Comparison of ENCODE assay signal across 16 cellular contexts in the genomic region with DNA sequence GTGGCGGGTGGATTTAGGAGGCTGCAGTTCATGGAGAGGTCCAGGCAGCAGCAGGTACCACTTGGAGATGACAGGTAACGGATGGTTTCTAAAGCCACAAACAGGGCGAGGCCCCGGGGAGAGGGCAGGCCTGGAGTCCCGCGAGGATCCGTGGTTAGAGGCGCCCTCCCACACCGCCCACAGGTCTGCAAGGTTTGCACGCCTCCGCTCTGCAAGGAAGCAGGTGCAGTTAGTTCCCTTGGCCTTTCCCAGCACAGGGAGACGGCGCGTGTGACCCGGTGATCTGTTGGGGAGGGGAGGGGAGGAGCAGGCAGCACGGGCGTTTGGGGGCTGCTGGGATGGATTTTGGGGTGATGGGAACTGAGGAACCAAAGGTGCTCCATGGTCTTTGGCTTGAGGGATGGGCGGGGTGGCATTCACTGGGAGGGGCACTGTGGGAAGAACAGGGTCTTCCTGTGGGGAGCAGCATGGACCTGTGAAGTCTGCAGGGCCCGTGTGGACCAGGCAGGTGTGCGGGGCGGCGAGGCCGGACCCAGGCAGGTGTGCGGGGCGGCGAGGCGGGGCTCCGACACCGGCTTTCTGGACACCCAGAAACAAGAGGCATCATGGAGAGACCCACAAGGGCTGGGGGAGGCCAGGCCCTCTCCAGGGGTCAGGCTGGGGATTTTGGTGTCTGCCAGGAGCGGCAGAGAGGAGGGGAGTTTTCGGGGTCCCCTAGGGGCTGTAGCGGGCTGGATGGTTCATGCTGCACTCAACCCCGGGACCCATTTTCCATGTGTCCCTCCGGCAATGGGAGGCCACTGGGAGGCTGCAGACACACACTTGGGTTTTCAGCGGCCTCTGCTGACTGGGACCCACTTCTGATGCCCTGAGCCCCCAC. TPM values are rescaled to one million over a fixed set of nuclear protein-coding genes. Genes with fewer than 3 reads are reported as not detected.
DNase-seq lines count a peak whose midpoint lies in the region; ATAC-seq and TF ChIP-seq lines count a peak whose summit lies in the region.
"Had no signal": no experiment of that assay in that cellular context is flagged by ENCODE, and none has a peak within 500 bp of the region (broad histone marks: within the 10 kb centered on the region; RNA-seq: fewer than 3 reads in every experiment).

No MANE protein-coding gene starts in this region.

- H3K4me3 ChIP-seq in CD4-positive, alpha-beta memory T cell (ENCODE audit: low read length in 2 of 2), result no peak overlapping the region
- no peak overlapping the region for H3K4me3 ChIP-seq in RWPE2 (ENCODE audit: severe bottlenecking)
- H3K4me3 ChIP-seq in tibial artery, result no peak overlapping the region
- H3K4me3 ChIP-seq: right lobe of liver, SJSA1, vagina had no signal

- no peak overlapping the region for H3K27ac ChIP-seq in CD4-positive, alpha-beta memory T cell (ENCODE audit: low read depth, low read length)
- H3K27ac ChIP-seq in RWPE2 (ENCODE audit: poor library complexity, severe bottlenecking) (no peak overlapping the region), tibial artery (no peak overlapping the region)
- H3K27ac ChIP-seq: foreskin keratinocyte, right lobe of liver, SJSA1, vagina had no signal

- ATAC-seq in RWPE2 (ENCODE audit: low read depth), result no peak
- ATAC-seq in left ventricle myocardium superior, result no peak
- ATAC-seq in GM21390 (IDR thresholded peaks at IDR 0.05; ENCODE audit: unreplicated experiment), result no peak
- ATAC-seq: foreskin keratinocyte, HCT116, left colon, right lobe of liver had no signal

- H3K4me3 Mint-ChIP-seq in T-helper 1 cell treated with Interleukin-12 subunit alpha and Interleukin-12 subunit beta and Interleukin-4 antibody, amounts not matched to agents 30 μg/mL and 1 μg/mL, for 36 hours, result peak overlapping the region; percentile 54
- peak overlapping the region in 5 of 8 donors; percentile 34 to 63 (median 52) for H3K4me3 Mint-ChIP-seq in CD4-positive, alpha-beta memory T cell

- no peaks in the 10 kb centered on the region for H3K27me3 ChIP-seq in CD4-positive, alpha-beta memory T cell (ENCODE audit: insufficient read depth, low read length)
- H3K27me3 ChIP-seq in RWPE2 (ENCODE audit: insufficient read depth, poor library complexity, severe bottlenecking) (peaks cover 75% of the 10 kb centered on the region), tibial artery (peaks cover 0 to 91% of the 10 kb centered on the region in 2 donors)
- H3K27me3 ChIP-seq: right lobe of liver, vagina had no signal

- CTCF ChIA-PET in CD4-positive, alpha-beta memory T cell (lab: Charles Lee; ENCODE audit: partially characterized antibody), result interaction anchor here (1.3 kb wide), 1 partner anchor 20 kb away, joined by 5 read pairs; no protein-coding TSS in a partner anchor

- H3K4me1 ChIP-seq in CD4-positive, alpha-beta memory T cell (ENCODE audit: insufficient read depth, low read length), result peaks cover 24% of the 10 kb centered on the region
- H3K4me1 ChIP-seq in RWPE2 (ENCODE audit: insufficient read depth, poor library complexity, severe bottlenecking) (peaks cover 5% of the 10 kb centered on the region), tibial artery (no peaks in the 10 kb centered on the region)
- H3K4me1 ChIP-seq: foreskin keratinocyte, right lobe of liver, SJSA1, vagina had no signal

- H3K27me3 Mint-ChIP-seq in T-helper 1 cell treated with Interleukin-12 subunit alpha and Interleukin-12 subunit beta and Interleukin-4 antibody, amounts not matched to agents 30 μg/mL and 1 μg/mL, for 36 hours (ENCODE audit: low read depth), result peaks cover 7% of the 10 kb centered on the region
- peaks cover 7 to 8% of the 10 kb centered on the region in 2 donors for H3K27me3 Mint-ChIP-seq in CD4-positive, alpha-beta memory T cell

- H3K36me3 Mint-ChIP-seq in T-helper 1 cell treated with Interleukin-12 subunit alpha and Interleukin-12 subunit beta and Interleukin-4 antibody, amounts not matched to agents 30 μg/mL and 1 μg/mL, for 36 hours (ENCODE audit: low read depth), result no peaks in the 10 kb centered on the region
- no peaks in the 10 kb centered on the region for H3K36me3 Mint-ChIP-seq in CD4-positive, alpha-beta memory T cell

- peak overlapping the region; percentile 36 for H3K27ac Mint-ChIP-seq in T-helper 1 cell treated with Interleukin-12 subunit alpha and Interleukin-12 subunit beta and Interleukin-4 antibody, amounts not matched to agents 30 μg/mL and 1 μg/mL, for 36 hours
- peak overlapping the region in 1 of 7 donors; percentile 30 for H3K27ac Mint-ChIP-seq in CD4-positive, alpha-beta memory T cell

- POLR2A ChIA-PET in CD4-positive, alpha-beta memory T cell (lab: Charles Lee; ENCODE audit: partially characterized antibody), result no interaction called here

- no peak for DNase-seq in T-helper 1 cell
- peak in 1 of 5 donors; percentile 37 for DNase-seq in CD4-positive, alpha-beta memory T cell
- DNase-seq in RWPE2 (ENCODE audit: low spot score), result peak; percentile 47
- DNase-seq in left ventricle myocardium superior, result peak; percentile 21
- no peak for DNase-seq in tibial artery
- no peak for DNase-seq in DMS79 (lab: John Stamatoyannopoulos, UW)
- DNase-seq: foreskin keratinocyte, left colon, NCI-H146, NCI-H510A had no signal

- no peak for TF ChIP-seq CTCF in RWPE2 (IDR thresholded peaks at IDR 0.05; ENCODE audit: poor library complexity, severe bottlenecking)
- no peak for TF ChIP-seq CTCF in tibial artery (IDR thresholded peaks at IDR 0.05)

- intact Hi-C loops in CD4-positive, alpha-beta memory T cell (cut with micrococcal nuclease), result no loop called here
- intact Hi-C loops in left ventricle myocardium superior (cut with micrococcal nuclease) (no loop called here), tibial artery (cut with DNase I; ENCODE audit: low total_unique reads) (no loop called here)

- no peaks in the 10 kb centered on the region for H3K9me3 Mint-ChIP-seq in T-helper 1 cell treated with Interleukin-12 subunit alpha and Interleukin-12 subunit beta and Interleukin-4 antibody, amounts not matched to agents 30 μg/mL and 1 μg/mL, for 36 hours
- peaks cover 0 to 1% (median 0%) of the 10 kb centered on the region in 8 donors for H3K9me3 Mint-ChIP-seq in CD4-positive, alpha-beta memory T cell

- H3K4me1 Mint-ChIP-seq in T-helper 1 cell treated with Interleukin-12 subunit alpha and Interleukin-12 subunit beta and Interleukin-4 antibody, amounts not matched to agents 30 μg/mL and 1 μg/mL, for 36 hours (ENCODE audit: low read depth), result peaks cover 15% of the 10 kb centered on the region
- H3K4me1 Mint-ChIP-seq in CD4-positive, alpha-beta memory T cell, result peaks cover 9 to 25% (median 16%) of the 10 kb centered on the region in 4 donors

- H3K36me3 ChIP-seq in CD4-positive, alpha-beta memory T cell (ENCODE audit: insufficient read depth, low read length), result no peaks in the 10 kb centered on the region
- H3K36me3 ChIP-seq in RWPE2 (ENCODE audit: low read depth) (no peaks in the 10 kb centered on the region), tibial artery (no peaks in the 10 kb centered on the region)
- H3K36me3 ChIP-seq: right lobe of liver, SJSA1, vagina had no signal

- H3K9me3 ChIP-seq in CD4-positive, alpha-beta memory T cell (ENCODE audit: control insufficient read depth in 1 of 2, low read length in 2 of 2), result no peaks in the 10 kb centered on the region
- H3K9me3 ChIP-seq in RWPE2 (ENCODE audit: severe bottlenecking) (no peaks in the 10 kb centered on the region), tibial artery (no peaks in the 10 kb centered on the region)
- H3K9me3 ChIP-seq: right lobe of liver, SJSA1, vagina had no signal

RNA-seq across cellular contexts. Expression of gene NOC4L, which starts 29.1 kb away (rescaled TPM):
- 10 to 100 TPM; 17.0 to 18.5 TPM for total RNA-seq in CD4-positive, alpha-beta memory T cell
- polyA plus RNA-seq in CD4-positive, alpha-beta memory T cell, result 10 to 100 TPM; 13.9 to 26.0 TPM
- total RNA-seq in left ventricle myocardium superior, result 12.1 TPM

RNA-seq across cellular contexts. Expression of gene DDX51, which starts 29.3 kb away (rescaled TPM):
- total RNA-seq in CD4-positive, alpha-beta memory T cell, result 10 to 100 TPM; 42.1 to 42.9 TPM
- polyA plus RNA-seq in CD4-positive, alpha-beta memory T cell, result 10 to 100 TPM in 1 of 2 donors, 1 to 10 TPM in 1; 4.0 to 13.0 TPM
- 8.6 TPM for total RNA-seq in left ventricle myocardium superior

Comparison
In these comparisons a context has a peak if more than half of its experiments do, and no peak if none do; other contexts are left out.
1. DNase-seq: peak in RWPE2 (single experiment) and left ventricle myocardium superior (single experiment); none in T-helper 1 cell (0 of 5), tibial artery (0 of 2) and DMS79 (single experiment).